9 cellular contexts compared by ENCODE assay signal in genomic region chr15:41282980-41283652, GRCh38. TPM values are rescaled to one million over a fixed set of nuclear protein-coding genes. Genes with fewer than 3 reads are reported as not detected.
A peak's percentile ranks its signal among the peaks of the same experiment; 100 is the strongest.
DNase-seq lines count a peak whose midpoint lies in the region; ATAC-seq and TF ChIP-seq lines count a peak whose summit lies in the region.
"Not testable (repeated sequence)": the region's sequence is repeated elsewhere in the genome, so short reads cannot be mapped to it uniquely, and the experiment has no call there.
"Had no signal": no experiment of that assay in that cellular context is flagged by ENCODE, and none has a peak within 500 bp of the region (broad histone marks: within the 10 kb centered on the region; RNA-seq: fewer than 3 reads in every experiment).

No MANE protein-coding gene starts in this region.

- ATAC-seq in memory B cell (ENCODE audit: low read depth) = not testable (repeated sequence)
- ATAC-seq in psoas muscle = peak in 2 of 4 donors; percentile 1 to 45

- peaks cover 37% of the 10 kb centered on the region for H3K4me1 Mint-ChIP-seq in activated CD4-positive, alpha-beta T cell treated with anti-CD3 and anti-CD28 coated beads, Interleukin-2, amount 10 ng/mL, durations not matched to agents 7 days and 5 days
- peaks cover 28% of the 10 kb centered on the region for H3K4me1 Mint-ChIP-seq in MCF 10A (ENCODE audit: insufficient read depth, unreplicated experiment)
- H3K4me1 Mint-ChIP-seq in memory B cell = peaks cover 23% of the 10 kb centered on the region

- H3K27me3 ChIP-seq in GM06990 (replicated peaks; ENCODE audit: control insufficient read depth, insufficient read depth, low read length); psoas muscle (ENCODE audit: insufficient read depth in 3 of 3, low read length in 2 of 3): not testable (repeated sequence)

- CTCF ChIA-PET in activated CD4-positive, alpha-beta T cell treated with anti-CD3 and anti-CD28 coated beads, Interleukin-2, amount 10 ng/mL, durations not matched to agents 7 days and 5 days (lab: Charles Lee) = interaction anchor here (2.4 kb wide), 1 partner anchor 52 kb away, joined by 6 read pairs; the partner anchor contains the start of genes CHP1 and EXD1
- CTCF ChIA-PET in MCF 10A (lab: Yijun Ruan, JAX) = interaction anchor here (0.6 to 1.0 kb wide), 2 partner anchors 17 to 49 kb away, joined by 3 to 6 read pairs; partner anchors contain the start of genes NUSAP1 and OIP5

- TF ChIP-seq CTCF in GM06990 (IDR thresholded peaks at IDR 0.05; ENCODE audit: insufficient read depth, low read length, poor library complexity, severe bottlenecking); MCF 10A (IDR thresholded peaks at IDR 0.05; ENCODE audit: unreplicated experiment); fibroblast of villous mesenchyme (IDR thresholded peaks at IDR 0.05; ENCODE audit: insufficient read depth, low read depth, low read length); psoas muscle (IDR thresholded peaks at IDR 0.05): not testable (repeated sequence)

- DNase-seq in GM06990 (ENCODE audit: extremely low read depth, insufficient read length) (peak; percentile 20), NCI-H1417 (lab: John Stamatoyannopoulos, UW) (peak in 2 of 3 experiments; percentile 11 to 52), memory B cell (ENCODE audit: low spot score in 2 of 2) (peak in 1 of 2 donors; percentile 2)
- DNase-seq in activated CD4-positive, alpha-beta T cell treated with anti-CD3 and anti-CD28 coated beads, Interleukin-2, amount 10 ng/mL, durations not matched to agents 7 days and 5 days; MCF 10A (ENCODE audit: unreplicated experiment); fibroblast of villous mesenchyme (ENCODE audit: low read depth); psoas muscle: not testable (repeated sequence)

- H3K4me3 Mint-ChIP-seq in activated CD4-positive, alpha-beta T cell treated with anti-CD3 and anti-CD28 coated beads, Interleukin-2, amount 10 ng/mL, durations not matched to agents 7 days and 5 days = peak overlapping the region; percentile 93
- H3K4me3 Mint-ChIP-seq in MCF 10A (ENCODE audit: unreplicated experiment) (peak overlapping the region; percentile 95), memory B cell (peak overlapping the region; percentile 98)

- intact Hi-C loops in MCF 10A (cut with micrococcal nuclease) = not testable (repeated sequence)
- intact Hi-C loops in psoas muscle (cut with DNase I) = loop anchor here in 1 of 2 donors (5.0 kb wide), 1 partner anchor 51 kb away; the partner anchor contains the start of genes CHP1 and EXD1

- H3K9me3 ChIP-seq in psoas muscle = not testable (repeated sequence)

- H3K4me3 ChIP-seq in GM06990 (replicated peaks; ENCODE audit: low read depth, low read length) (peak overlapping the region; percentile 29), fibroblast of villous mesenchyme (ENCODE audit: low read depth, low read length) (peak overlapping the region; percentile 94), psoas muscle (peak overlapping the region; percentile 100), urinary bladder (ENCODE audit: low read depth, low read length) (peak overlapping the region; percentile 70)

- H3K27me3 Mint-ChIP-seq in activated CD4-positive, alpha-beta T cell treated with anti-CD3 and anti-CD28 coated beads, Interleukin-2, amount 10 ng/mL, durations not matched to agents 7 days and 5 days; MCF 10A (ENCODE audit: insufficient read depth, unreplicated experiment); memory B cell: not testable (repeated sequence)

- H3K27ac ChIP-seq in psoas muscle = peak overlapping the region; percentile 95
- not testable (repeated sequence) for H3K27ac ChIP-seq in urinary bladder (ENCODE audit: low read depth)

- H3K27ac Mint-ChIP-seq in activated CD4-positive, alpha-beta T cell treated with anti-CD3 and anti-CD28 coated beads, Interleukin-2, amount 10 ng/mL, durations not matched to agents 7 days and 5 days = peak overlapping the region; percentile 94
- H3K27ac Mint-ChIP-seq in MCF 10A (ENCODE audit: low read depth, unreplicated experiment) (peak overlapping the region; percentile 95), memory B cell (peak overlapping the region; percentile 96)

- H3K36me3 Mint-ChIP-seq in activated CD4-positive, alpha-beta T cell treated with anti-CD3 and anti-CD28 coated beads, Interleukin-2, amount 10 ng/mL, durations not matched to agents 7 days and 5 days (ENCODE audit: low read depth) = peaks cover 42% of the 10 kb centered on the region
- H3K36me3 Mint-ChIP-seq in MCF 10A (ENCODE audit: insufficient read depth, unreplicated experiment) (peaks cover 52% of the 10 kb centered on the region), memory B cell (peaks cover 15% of the 10 kb centered on the region)

- peaks cover 19% of the 10 kb centered on the region for H3K4me1 ChIP-seq in psoas muscle
- H3K4me1 ChIP-seq in urinary bladder (ENCODE audit: insufficient read depth) = not testable (repeated sequence)

- H3K36me3 ChIP-seq in GM06990 (ENCODE audit: control insufficient read depth, insufficient read depth, low read length); urinary bladder (ENCODE audit: insufficient read depth): not testable (repeated sequence)
- peaks cover 0 to 62% of the 10 kb centered on the region in 2 donors for H3K36me3 ChIP-seq in psoas muscle (ENCODE audit: insufficient read depth in 1 of 2, low read depth in 1 of 2)

- TSS peak; percentile 95 for BruUV-seq in MCF 10A (replicated peaks; lab: Mats Ljungman, UMichigan)

- POLR2A ChIA-PET in activated CD4-positive, alpha-beta T cell treated with anti-CD3 and anti-CD28 coated beads, Interleukin-2, amount 10 ng/mL, durations not matched to agents 7 days and 5 days (lab: Charles Lee) = interaction anchor here (0.6 kb wide), 1 partner anchor 379 kb away, joined by 3 read pairs; no protein-coding TSS in a partner anchor
- POLR2A ChIA-PET in MCF 10A (lab: Yijun Ruan, JAX) = interaction anchor here (0.6 to 6.7 kb wide), 25 partner anchors 9 to 354 kb away, joined by 3 to 76 read pairs (median 4); partner anchors contain the start of genes CHP1, DLL4, EXD1 and INO80

- not testable (repeated sequence) for H3K9me3 Mint-ChIP-seq in activated CD4-positive, alpha-beta T cell treated with anti-CD3 and anti-CD28 coated beads, Interleukin-2, amount 10 ng/mL, durations not matched to agents 7 days and 5 days; MCF 10A (ENCODE audit: unreplicated experiment); memory B cell

- WGBS in psoas muscle, 3 donors = 17 to 30% (median 18%) methylated on average over 19 of the region's 19 CpGs
- WGBS in urinary bladder = 41% methylated on average over 19 of the region's 19 CpGs

RNA-seq across cellular contexts. Expression of gene OIP5, which starts 49.3 kb away (rescaled TPM):
- 10 to 100 TPM; 18.9 to 21.9 TPM for total RNA-seq in activated CD4-positive, alpha-beta T cell treated with anti-CD3 and anti-CD28 coated beads, Interleukin-2, amount 10 ng/mL, durations not matched to agents 7 days and 5 days
- total RNA-seq in MCF 10A (2022) (2.9 and 5.7 TPM in 2 replicates), fibroblast of villous mesenchyme (2.6 and 8.6 TPM in 2 replicates), psoas muscle (1 to 10 TPM in 3 of 4 donors, under 1 TPM in 1; 0.89 to 5.4 (median 2.5) TPM), urinary bladder (6.1 TPM)
- polyA plus RNA-seq in psoas muscle (1 to 10 TPM in 2 of 3 donors, under 1 TPM in 1; 0.31 to 2.4 (median 1.8) TPM), urinary bladder (1.4 TPM)

RNA-seq across cellular contexts. Expression of gene NUSAP1, which starts 49.6 kb away (rescaled TPM):
- total RNA-seq in activated CD4-positive, alpha-beta T cell treated with anti-CD3 and anti-CD28 coated beads, Interleukin-2, amount 10 ng/mL, durations not matched to agents 7 days and 5 days = 100 to 1,000 TPM; 310 to 336 TPM
- total RNA-seq in MCF 10A (2022) (39.1 and 62.6 TPM in 2 replicates), fibroblast of villous mesenchyme (28.3 and 59.2 TPM in 2 replicates), psoas muscle (1 to 10 TPM; 2.1 to 4.6 (median 2.9) TPM), urinary bladder (72.6 TPM)
- polyA plus RNA-seq in psoas muscle (1 to 10 TPM; 1.0 to 5.6 (median 1.6) TPM), urinary bladder (3.0 TPM)

RNA-seq across cellular contexts. Expression of gene CHP1, which starts 52.0 kb away (rescaled TPM):
- 10 to 100 TPM; 59.2 to 61.1 TPM for total RNA-seq in activated CD4-positive, alpha-beta T cell treated with anti-CD3 and anti-CD28 coated beads, Interleukin-2, amount 10 ng/mL, durations not matched to agents 7 days and 5 days
- total RNA-seq in MCF 10A (2022) = 70.4 and 91.1 TPM in 2 replicates
- 87.9 and 111 TPM in 2 replicates for total RNA-seq in fibroblast of villous mesenchyme
- total RNA-seq in psoas muscle = 100 to 1,000 TPM; 103 to 194 (median 137) TPM
- 10 to 100 TPM; 53.6 to 92.1 (median 63.7) TPM for polyA plus RNA-seq in psoas muscle
- 53.3 TPM for total RNA-seq in urinary bladder
- polyA plus RNA-seq in urinary bladder = 45.6 TPM

RNA-seq across cellular contexts. Expression of gene EXD1, which starts 52.6 kb away (rescaled TPM):
- total RNA-seq in activated CD4-positive, alpha-beta T cell treated with anti-CD3 and anti-CD28 coated beads, Interleukin-2, amount 10 ng/mL, durations not matched to agents 7 days and 5 days = not detected
- 0.12 and 0.37 TPM in 2 replicates for total RNA-seq in MCF 10A (2022)
- total RNA-seq in fibroblast of villous mesenchyme = under 0.01 TPM in 1 of 2 replicates, not detected in the other
- not detected for total RNA-seq in psoas muscle
- polyA plus RNA-seq in psoas muscle = under 1 TPM in 1 of 3 donors, not detected in 2; 0.43 TPM
- not detected for total RNA-seq in urinary bladder
- polyA plus RNA-seq in urinary bladder = not detected
- total RNA-seq: lung microvascular endothelial cell had no signal

Comparison
In these comparisons a context has a peak if more than half of its experiments do, and no peak if none do; other contexts are left out.
1. H3K4me3 ChIP-seq: peak in every context shown above with its lines; median percentile 100 in psoas muscle; 94 in fibroblast of villous mesenchyme; 70 in urinary bladder; 29 in GM06990.